22 cellular contexts compared by ENCODE assay signal in genomic region chr5:156356238-156356637, GRCh38. TPM values are rescaled to one million over a fixed set of nuclear protein-coding genes. Genes with fewer than 3 reads are reported as not detected.
DNase-seq lines count a peak whose midpoint lies in the region; ATAC-seq, FAIRE-seq and TF ChIP-seq lines count a peak whose summit lies in the region.
"Had no signal": no experiment of that assay in that cellular context is flagged by ENCODE, and none has a peak within 500 bp of the region (broad histone marks: within the 10 kb centered on the region; RNA-seq: fewer than 3 reads in every experiment).

No MANE protein-coding gene starts in this region.

- H3K27ac ChIP-seq in left lung (no peak overlapping the region), small intestine (ENCODE audit: low read depth in 1 of 2, low read length in 1 of 2) (no peak overlapping the region)
- H3K27ac ChIP-seq: PC-9, sigmoid colon had no signal

- H3K9me3 ChIP-seq in left lung (no peaks in the 10 kb centered on the region), small intestine (ENCODE audit: control insufficient read depth, low read depth) (no peaks in the 10 kb centered on the region)
- H3K9me3 ChIP-seq: sigmoid colon had no signal

- TF ChIP-seq CTCF in cardiac fibroblast (IDR thresholded peaks at IDR 0.05; ENCODE audit: low read depth, low read length) (no peak), left lung (IDR thresholded peaks at IDR 0.05) (no peak)

- H3K4me3 ChIP-seq in cardiac fibroblast (replicated peaks in 1 of 2; ENCODE audit: low read depth in 2 of 2, low read length in 2 of 2) (no peak overlapping the region), left lung (no peak overlapping the region), small intestine (ENCODE audit: low read depth in 1 of 2, low read length in 2 of 2) (no peak overlapping the region)
- H3K4me3 ChIP-seq: PC-9, sigmoid colon had no signal

- 58 to 66% (median 66%) methylated on average over 2 of the region's 2 CpGs for WGBS in small intestine, 3 donors

- DNase-seq in AG08396 (ENCODE audit: low spot score) = peak; percentile 6
- DNase-seq in cardiac fibroblast (ENCODE audit: low read depth in 2 of 2) = peak; percentile 3 to 6
- no peak for DNase-seq in cerebellar nuclear complex (lab: John Stamatoyannopoulos, UW)
- no peak for DNase-seq in effector CD4-positive, alpha-beta T cell
- no peak for DNase-seq in left lung
- no peak for DNase-seq in small intestine
- DNase-seq: activated CD4-positive, alpha-beta T cell treated with anti-CD3 and anti-CD28 coated beads, Interleukin-2, amount 50 U/mL, for 4 hours; activated naive CD8-positive, alpha-beta T cell treated with anti-CD3 and anti-CD28 coated beads, Interleukin-2, amount 10 ng/mL, durations not matched to agents 7 days and 5 days; activated T-cell treated with anti-CD3 and anti-CD28 coated beads, Interleukin-2, amount 50 U/mL, for 24 hours; Calu3; central memory CD4-positive, alpha-beta T cell; endodermal cell; NCI-H1694; PC-9; sigmoid colon; stimulated activated CD4-positive, alpha-beta T cell treated with anti-CD3 and anti-CD28 coated beads, Interleukin-4, amount 100 ng/mL, for 1 hour; substantia nigra had no signal

- ATAC-seq in GM19395 (IDR thresholded peaks at IDR 0.05; ENCODE audit: unreplicated experiment) (peak; percentile 40), HG02852 (IDR thresholded peaks at IDR 0.05; ENCODE audit: unreplicated experiment) (peak; percentile 45), left lung (no peak)
- ATAC-seq: left lobe of liver had no signal

- no peaks in the 10 kb centered on the region for H3K4me1 ChIP-seq in left lung
- no peaks in the 10 kb centered on the region for H3K4me1 ChIP-seq in small intestine (ENCODE audit: control insufficient read depth in 2 of 2, insufficient read depth in 1 of 2, low read depth in 1 of 2, low read length in 1 of 2)

- intact Hi-C loops in left lung (cut with DNase I) = no loop called here

- H3K36me3 ChIP-seq in left lung (no peaks in the 10 kb centered on the region), small intestine (ENCODE audit: control insufficient read depth in 2 of 2, insufficient read depth in 2 of 2, low read length in 2 of 2) (no peaks in the 10 kb centered on the region)
- H3K36me3 ChIP-seq: sigmoid colon had no signal

- no peaks in the 10 kb centered on the region for H3K27me3 ChIP-seq in left lung
- H3K27me3 ChIP-seq in small intestine (ENCODE audit: control insufficient read depth in 2 of 2, insufficient read depth in 2 of 2, low read length in 2 of 2) = no peaks in the 10 kb centered on the region
- H3K27me3 ChIP-seq: sigmoid colon had no signal

- FAIRE-seq in small intestine (lab: Jason Lieb, UNC) = no peak
- FAIRE-seq: frontal cortex, HTR-8/SVneo had no signal

RNA-seq across cellular contexts. Expression of gene SGCD, which starts 29.3 kb away (rescaled TPM):
- total RNA-seq in left lung = 10 to 100 TPM; 10.4 to 15.5 TPM
- under 1 TPM; 0.22 to 0.97 (median 0.27) TPM for polyA plus RNA-seq in small intestine
- total RNA-seq: Calu3, PC-9 had no signal

Comparison
In these comparisons a context has a peak if more than half of its experiments do, and no peak if none do; other contexts are left out.
1. DNase-seq: peak in AG08396 (single experiment) and cardiac fibroblast (2 of 2); none in cerebellar nuclear complex (0 of 2), effector CD4-positive, alpha-beta T cell (single experiment), left lung (0 of 2) and small intestine (single experiment).